In genomic region chr1:25267288-25268142, GRCh38 we compare ENCODE assay signal across 9 cellular contexts. TPM values are rescaled to one million over a fixed set of nuclear protein-coding genes. Genes with fewer than 3 reads are reported as not detected.
DNase-seq lines count a peak whose midpoint lies in the region; ATAC-seq, FAIRE-seq and TF ChIP-seq lines count a peak whose summit lies in the region.
"Not testable (repeated sequence)": the region's sequence is repeated elsewhere in the genome, so short reads cannot be mapped to it uniquely, and the experiment has no call there.
"Had no signal": no experiment of that assay in that cellular context is flagged by ENCODE, and none has a peak within 500 bp of the region (broad histone marks: within the 10 kb centered on the region; RNA-seq: fewer than 3 reads in every experiment).

No MANE protein-coding gene starts in this region.

- ATAC-seq in GM21723 (IDR thresholded peaks at IDR 0.05; ENCODE audit: unreplicated experiment): peak; percentile 62

- CTCF ChIA-PET in PC-9 (lab: Charles Lee): not testable (repeated sequence)

- H3K79me2 ChIP-seq in PC-9 (ENCODE audit: low read depth): not testable (repeated sequence)

- H3K4me2 ChIP-seq in PC-9: peak overlapping the region; percentile 69

- DNase-seq in D721Med (ENCODE audit: insufficient read length, low spot score): peak; percentile 50
- peak; percentile 85 for DNase-seq in HuH-7 (ENCODE audit: low spot score)
- DNase-seq in PC-9: peak; percentile 46 to 88
- peak; percentile 93 for DNase-seq in activated T-cell treated with anti-CD3 and anti-CD28 coated beads for 4 hours
- peak; percentile 87 for DNase-seq in mucosa of gallbladder (ENCODE audit: low spot score)
- peak; percentile 83 to 86 for DNase-seq in stimulated activated CD8-positive, alpha-beta memory T cell treated with anti-CD3 and anti-CD28 coated beads, Interleukin-2, amount 100 ng/mL, for 48 hours (ENCODE audit: low read depth in 2 of 2)

- H3K36me3 ChIP-seq in PC-9 (ENCODE audit: low read depth): not testable (repeated sequence)

- TF ChIP-seq CTCF in D721Med (IDR thresholded peaks at IDR 0.05; ENCODE audit: insufficient read depth, missing control alignments); PC-9 (conservative IDR thresholded peaks at IDR 0.05): not testable (repeated sequence)

- TSS peak; percentile 84 for BruUV-seq in PC-9 (replicated peaks; lab: Mats Ljungman, UMichigan)

- 0 out of 2 replicates have a peak overlapping the region, but pooled peaks have one; percentile 47 for H3K27ac ChIP-seq in PC-9

- POLR2A ChIA-PET in PC-9 (lab: Charles Lee; ENCODE audit: unreplicated experiment): interaction anchor here (0.7 kb wide), 1 partner anchor 19 kb away, joined by 3 read pairs; no protein-coding TSS in a partner anchor

- H4K20me1 ChIP-seq in PC-9 (ENCODE audit: insufficient read depth): not testable (repeated sequence)

- intact Hi-C loops in PC-9 (cut with micrococcal nuclease; ENCODE audit: unreplicated experiment): not testable (repeated sequence)

- H2AFZ ChIP-seq in PC-9: peak overlapping the region; percentile 79; the same call in 1 of the 2 replicates

- H3K27me3 ChIP-seq in PC-9 (ENCODE audit: insufficient read depth, low read depth): not testable (repeated sequence)

- not testable (repeated sequence) for H3F3A ChIP-seq in PC-9 (ENCODE audit: insufficient read depth, low read depth)

- not testable (repeated sequence) for H3K9me2 ChIP-seq in PC-9 (ENCODE audit: insufficient read depth)

- FAIRE-seq in D721Med (lab: Jason Lieb, UNC): not testable (repeated sequence)
- peak; percentile 87 for FAIRE-seq in endometrium (lab: Jason Lieb, UNC)

- peak overlapping the region; percentile 55; the same call in 1 of the 2 replicates for H3K4me3 ChIP-seq in PC-9

- H3K4me1 ChIP-seq in PC-9 (replicated peaks; ENCODE audit: insufficient read depth): not testable (repeated sequence)

- not testable (repeated sequence) for H3K9me3 ChIP-seq in PC-9 (ENCODE audit: insufficient read depth, low read depth)

RNA-seq across cellular contexts. Expression of gene RHD, which starts 4.8 kb away (rescaled TPM):
- not detected in 2 replicates for total RNA-seq in PC-9 (2021)
- total RNA-seq in mucosa of gallbladder: not detected
- total RNA-seq: myocyte had no signal

RNA-seq across cellular contexts. Expression of gene RSRP1, which starts 20.3 kb away (rescaled TPM):
- 113 and 163 TPM in 2 replicates for total RNA-seq in PC-9 (2021)
- total RNA-seq in mucosa of gallbladder: 192 TPM

RNA-seq across cellular contexts. Expression of gene SYF2, which starts 35.2 kb away (rescaled TPM):
- total RNA-seq in PC-9 (2021) (48.1 and 55.0 TPM in 2 replicates), mucosa of gallbladder (54.9 TPM)

Comparison
In these comparisons a context has a peak if more than half of its experiments do, and no peak if none do; other contexts are left out.
1. Peak in every context shown above with its lines: DNase-seq, ATAC-seq, H3K4me3 ChIP-seq and H3K27ac ChIP-seq.